32 cellular contexts compared by ENCODE assay signal in the genomic region with DNA sequence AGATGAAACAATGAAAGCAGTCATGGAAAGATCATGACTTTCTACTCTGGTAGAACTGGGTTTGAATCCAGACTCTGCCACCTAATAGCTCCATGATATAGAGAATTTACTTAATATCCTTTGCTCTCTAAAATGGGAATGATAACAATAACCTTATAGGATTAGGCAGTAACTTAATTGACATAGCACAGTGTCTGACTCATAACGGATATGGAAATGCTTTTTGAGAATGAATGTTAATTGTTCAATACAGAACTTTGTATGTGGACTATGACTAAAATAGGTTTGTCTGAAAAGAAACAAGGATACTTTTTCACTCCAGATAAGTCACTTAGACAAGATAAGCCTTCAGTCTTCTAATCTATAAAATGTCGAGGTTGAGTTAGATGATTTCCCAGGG.
"Had no signal": no experiment of that assay in that cellular context is flagged by ENCODE, and none has a peak within 500 bp of the region (broad histone marks: within the 10 kb centered on the region; RNA-seq: fewer than 3 reads in every experiment).

No MANE protein-coding gene starts in this region.

- H3K9me3 ChIP-seq: MG63 had no signal

- DNase-seq: Karpas-422, Kasumi-1, MG63, MM.1S, MV-4-11, NCI-H1048, NCI-H1092, NCI-H1092 treated with DMSO at 0.1 percent for 48 hours, NCI-H1105, NCI-H1105 treated with DMSO at 0.1 percent for 48 hours, NCI-H1417, NCI-H1417 treated with DMSO at 0.1 percent for 48 hours, NCI-H1436, NCI-H1436 treated with DMSO at 0.1 percent for 48 hours, NCI-H146, NCI-H1694, NCI-H1694 treated with DMSO at 0.1 percent for 48 hours, NCI-H187, NCI-H187 treated with DMSO at 0.1 percent for 48 hours, NCI-H1930, NCI-H2029, NCI-H2029 treated with DMSO at 0.1 percent for 48 hours, NCI-H2081, NCI-H2081 treated with DMSO at 0.1 percent for 48 hours, NCI-H2107, NCI-H2171, NCI-H2171 treated with DMSO at 0.1 percent for 48 hours, NCI-H2227 treated with DMSO at 0.1 percent for 48 hours, NCI-H226, NCI-H345, NCI-H510A, NCI-H510A treated with DMSO at 0.1 percent for 48 hours had no signal

- H3K36me3 ChIP-seq: MG63 had no signal

- H3K4me3 ChIP-seq: MG63 had no signal
